1 cellular context compared by ENCODE assay signal in the genomic region with DNA sequence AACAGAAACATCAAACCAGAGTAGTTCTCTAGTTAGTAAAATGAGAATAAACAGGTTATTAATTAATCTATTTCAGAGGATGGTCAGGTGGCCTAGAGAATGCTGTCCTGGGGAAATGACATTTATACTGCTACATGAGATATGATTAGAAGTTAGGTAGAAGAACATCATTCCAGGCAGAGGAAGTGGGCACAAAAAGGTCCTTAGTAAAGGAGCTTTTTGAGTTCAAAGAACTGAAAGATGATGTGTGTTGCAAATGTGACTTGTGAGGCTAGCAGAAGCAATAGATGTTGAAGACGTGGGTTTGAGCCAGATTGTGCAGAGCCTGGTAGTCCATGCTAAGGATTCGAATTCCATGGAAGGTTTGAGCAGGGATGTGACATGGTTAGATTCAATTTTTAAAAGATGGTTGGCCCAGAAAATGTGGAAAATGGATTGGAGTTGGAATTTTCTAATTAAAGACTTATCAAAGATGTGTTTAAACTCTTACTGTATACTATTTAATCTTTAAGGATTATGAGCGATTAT.
TF ChIP-seq lines count a peak whose summit lies in the region.

No MANE protein-coding gene starts in this region.

TF ChIP-seq in HCT116, 20 proteins besides CTCF, POLR2A, EP300 and RAD21 (continued from another document):
- TF ChIP-seq MAX (IDR thresholded peaks at IDR 0.05) = no peak
- no peak for TF ChIP-seq EZH2 (IDR thresholded peaks at IDR 0.05)
- no peak for TF ChIP-seq CBX3 (IDR thresholded peaks at IDR 0.05; ENCODE audit: low read depth)
- TF ChIP-seq SIN3A (IDR thresholded peaks at IDR 0.05; ENCODE audit: low read depth) = no peak
- no peak for TF ChIP-seq JUND (IDR thresholded peaks at IDR 0.05)
- TF ChIP-seq EGR1 (IDR thresholded peaks at IDR 0.05; ENCODE audit: low read depth) = no peak
- no peak for TF ChIP-seq EZH2phosphoT487 (IDR thresholded peaks at IDR 0.05; ENCODE audit: borderline replicate concordance)
- TF ChIP-seq REST (IDR thresholded peaks at IDR 0.05; ENCODE audit: low read depth) = no peak
- TF ChIP-seq YY1 (IDR thresholded peaks at IDR 0.05; ENCODE audit: extremely low read depth, insufficient replicate concordance, low read depth, low read length) = no peak
- TF ChIP-seq POLR2AphosphoS5 (IDR thresholded peaks at IDR 0.05; ENCODE audit: low read depth, low read length) = no peak
- TF ChIP-seq ELF1 (IDR thresholded peaks at IDR 0.05; ENCODE audit: borderline replicate concordance, low read depth) = no peak
- no peak for TF ChIP-seq SP1 (IDR thresholded peaks at IDR 0.05; ENCODE audit: low read depth)
- TF ChIP-seq CEBPB (IDR thresholded peaks at IDR 0.05; ENCODE audit: low read depth) = no peak; the same call in 1 of the 2 replicates
- TF ChIP-seq ZNF274 (IDR thresholded peaks at IDR 0.05; ENCODE audit: low read depth, low read length) = no peak
- no peak for TF ChIP-seq ZFX (IDR thresholded peaks at IDR 0.05)
